Comparison of ENCODE assay signal across 10 cellular contexts in the genomic region with DNA sequence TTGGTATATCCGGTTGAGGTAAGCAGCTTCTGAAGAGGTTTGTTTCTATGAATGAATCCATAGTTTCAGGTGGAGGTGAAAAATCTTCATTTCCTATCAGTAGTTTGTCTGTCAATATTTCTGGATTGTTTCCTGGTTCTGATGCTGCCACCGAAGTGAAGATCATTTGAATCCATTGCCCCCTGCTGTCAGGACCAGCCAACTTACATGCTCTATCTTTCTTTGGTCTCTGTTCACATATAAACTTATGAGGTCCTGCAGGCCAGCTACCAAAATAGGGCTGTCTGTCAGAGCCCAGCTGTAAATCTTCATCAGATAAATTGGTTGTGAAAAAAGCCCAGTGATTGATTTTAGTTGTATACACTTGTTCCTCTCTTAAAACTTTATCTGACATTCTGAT. TPM values are rescaled to one million over a fixed set of nuclear protein-coding genes. Genes with fewer than 3 reads are reported as not detected.
A peak's percentile ranks its signal among the peaks of the same experiment; 100 is the strongest.
DNase-seq lines count a peak whose midpoint lies in the region; FAIRE-seq and TF ChIP-seq lines count a peak whose summit lies in the region.
"Had no signal": no experiment of that assay in that cellular context is flagged by ENCODE, and none has a peak within 500 bp of the region (broad histone marks: within the 10 kb centered on the region; RNA-seq: fewer than 3 reads in every experiment).

No MANE protein-coding gene starts in this region.

- H3K27ac ChIP-seq in keratinocyte (ENCODE audit: control insufficient read depth, insufficient read depth, low read length), result no peak overlapping the region
- H3K27ac ChIP-seq: SK-N-MC, thoracic aorta had no signal

- intact Hi-C loops in activated CD4-positive, alpha-beta T cell treated with anti-CD3 and anti-CD28 coated beads, Interleukin-2, amount 10 ng/mL, durations not matched to agents 24 days and 14 days (cut with micrococcal nuclease), result loop anchor here (2.0 to 10.0 kb wide), 4 partner anchors 14 to 531 kb away; a partner anchor contains a TSS

- H3K27me3 Mint-ChIP-seq in activated CD4-positive, alpha-beta T cell treated with anti-CD3 and anti-CD28 coated beads, Interleukin-2, amount 10 ng/mL, durations not matched to agents 24 days and 14 days, result no peaks in the 10 kb centered on the region

- H3K9ac ChIP-seq in keratinocyte (ENCODE audit: control insufficient read depth, extremely low read depth, insufficient read depth, low read length), result no peak overlapping the region

- H3K4me2 ChIP-seq in keratinocyte (ENCODE audit: control insufficient read depth, extremely low read depth, insufficient read depth, low read depth, low read length), result no peak overlapping the region

- H3K9me3 Mint-ChIP-seq in activated CD4-positive, alpha-beta T cell treated with anti-CD3 and anti-CD28 coated beads, Interleukin-2, amount 10 ng/mL, durations not matched to agents 24 days and 14 days, result no peaks in the 10 kb centered on the region

- H3K4me3 Mint-ChIP-seq in activated CD4-positive, alpha-beta T cell treated with anti-CD3 and anti-CD28 coated beads, Interleukin-2, amount 10 ng/mL, durations not matched to agents 24 days and 14 days, result no peak overlapping the region

- H3K36me3 ChIP-seq in keratinocyte (ENCODE audit: control insufficient read depth in 2 of 2, extremely low read depth in 1 of 2, insufficient read depth in 2 of 2, low read length in 2 of 2), result peaks cover 0 to 1% of the 10 kb centered on the region in 2 experiments

- no peak overlapping the region for H3K4me3 ChIP-seq in keratinocyte (ENCODE audit: control insufficient read depth in 2 of 3, extremely low read depth in 1 of 3, insufficient read depth in 2 of 3, low read depth in 1 of 3, low read length in 3 of 3)
- H3K4me3 ChIP-seq: SK-N-MC, thoracic aorta had no signal

- DNase-seq in DMS53 treated with DMSO at 0.1 percent for 48 hours (lab: John Stamatoyannopoulos, UW; ENCODE audit: unreplicated experiment) (peak; percentile 62), GM19238 (ENCODE audit: insufficient read length, low spot score) (peak; percentile 19), HT1080 (ENCODE audit: low read depth) (peak; percentile 14), keratinocyte (ENCODE audit: low read depth, low spot score) (no peak), NCI-H345 treated with DMSO at 0.1 percent for 48 hours (lab: John Stamatoyannopoulos, UW; ENCODE audit: unreplicated experiment) (no peak), ecto neural progenitor cell (ENCODE audit: low spot score) (no peak), HK-2 (ENCODE audit: unreplicated experiment) (no peak)
- peak; percentile 78 for DNase-seq in activated CD4-positive, alpha-beta T cell treated with anti-CD3 and anti-CD28 coated beads, Interleukin-2, amount 10 ng/mL, durations not matched to agents 24 days and 14 days

- TF ChIP-seq CTCF in keratinocyte (optimal IDR thresholded peaks at IDR 0.05 in 1 of 3, IDR thresholded peaks at IDR 0.05 in 1 of 3, conservative IDR thresholded peaks at IDR 0.05 in 1 of 3; ENCODE audit: extremely low read depth in 1 of 3, insufficient read depth in 2 of 3, low read length in 3 of 3), result peak; percentile 16 to 50 (median 29)

- H3K27me3 ChIP-seq in keratinocyte (ENCODE audit: control insufficient read depth, extremely low read depth, insufficient read depth, low read length), result no peaks in the 10 kb centered on the region

- no peak overlapping the region for H2AFZ ChIP-seq in keratinocyte (ENCODE audit: control insufficient read depth, low read length)

- H3K79me2 ChIP-seq in keratinocyte (ENCODE audit: control insufficient read depth, insufficient read depth, low read length), result no peaks in the 10 kb centered on the region

- H3K4me1 Mint-ChIP-seq in activated CD4-positive, alpha-beta T cell treated with anti-CD3 and anti-CD28 coated beads, Interleukin-2, amount 10 ng/mL, durations not matched to agents 24 days and 14 days, result peaks cover 9% of the 10 kb centered on the region

- H3K9me3 ChIP-seq in keratinocyte (ENCODE audit: control insufficient read depth, low read depth, low read length), result no peaks in the 10 kb centered on the region
- H3K9me3 ChIP-seq: thoracic aorta had no signal

- dilution Hi-C loops in keratinocyte (cut with MboI; ENCODE audit: extremely low pct_ligation_motif_present, low sequenced_read_pairs), result no loop called here

- no peak for FAIRE-seq in keratinocyte (lab: Jason Lieb, UNC)

- H4K20me1 ChIP-seq in keratinocyte (ENCODE audit: control insufficient read depth, extremely low read depth, insufficient read depth, low read length), result no peaks in the 10 kb centered on the region

- no peaks in the 10 kb centered on the region for H3K9me1 ChIP-seq in keratinocyte (ENCODE audit: control insufficient read depth, extremely low read depth, insufficient read depth, low read length)

- no peaks in the 10 kb centered on the region for H3K36me3 Mint-ChIP-seq in activated CD4-positive, alpha-beta T cell treated with anti-CD3 and anti-CD28 coated beads, Interleukin-2, amount 10 ng/mL, durations not matched to agents 24 days and 14 days (ENCODE audit: low read depth)

- H3K27ac Mint-ChIP-seq in activated CD4-positive, alpha-beta T cell treated with anti-CD3 and anti-CD28 coated beads, Interleukin-2, amount 10 ng/mL, durations not matched to agents 24 days and 14 days, result no peak overlapping the region

- no peaks in the 10 kb centered on the region for H3K4me1 ChIP-seq in keratinocyte (ENCODE audit: control insufficient read depth, extremely low read depth, insufficient read depth, low read length)

RNA-seq across cellular contexts. Expression of a gene that starts 15.2 kb away (rescaled TPM):
- total RNA-seq in HT1080 (2014; rRNA removed; shearing (Covaris generic)), result 0.87 and 0.93 TPM in 2 replicates
- 1.4 and 1.9 TPM in 2 replicates for polyA plus RNA-seq in HT1080 (2015; cell fraction: cytosol; rRNA removed)
- polyA plus RNA-seq in HT1080 (2015; cell fraction: nucleus; rRNA removed), result 1.7 and 3.3 TPM in 2 replicates
- 16.6 and 17.9 TPM in 2 replicates for total RNA-seq in activated CD4-positive, alpha-beta T cell treated with anti-CD3 and anti-CD28 coated beads, Interleukin-2, amount 10 ng/mL, durations not matched to agents 24 days and 14 days
- polyA plus RNA-seq in keratinocyte, result 0.41 to 1.3 TPM (median 1.1 TPM) in 3 replicates
- 1.1 TPM for polyA plus RNA-seq in keratinocyte (2011; ENCODE audit: low read depth)
- polyA plus RNA-seq in keratinocyte (2011; cell fraction: cytosol; rRNA removed), result 0.10 and 0.13 TPM in 2 replicates
- 6.4 and 6.6 TPM in 2 replicates for polyA plus RNA-seq in keratinocyte (2011; cell fraction: nucleus; rRNA removed)
- 0.33 and 2.0 TPM in 2 replicates for polyA plus RNA-seq in keratinocyte (2012; ENCODE audit: low replicate concordance)
- polyA minus RNA-seq in keratinocyte, result 0.40 to 0.83 TPM in 2 of 3 replicates, not detected in the other
- polyA minus RNA-seq in keratinocyte (2011; cell fraction: cytosol; rRNA and poly(A)+ RNA removed), result not detected
- 5.1 and 11.5 TPM in 2 replicates for polyA minus RNA-seq in keratinocyte (2011; cell fraction: nucleus; rRNA and poly(A)+ RNA removed)

Comparison
In these comparisons a context has a peak if more than half of its experiments do, and no peak if none do; other contexts are left out.
1. DNase-seq: peak in DMS53 treated with DMSO at 0.1 percent for 48 hours (single experiment), GM19238 (single experiment), HT1080 (single experiment) and activated CD4-positive, alpha-beta T cell treated with anti-CD3 and anti-CD28 coated beads, Interleukin-2, amount 10 ng/mL, durations not matched to agents 24 days and 14 days (single experiment); none in keratinocyte (single experiment), NCI-H345 treated with DMSO at 0.1 percent for 48 hours (single experiment), ecto neural progenitor cell (single experiment) and HK-2 (single experiment).